In the genomic region with DNA sequence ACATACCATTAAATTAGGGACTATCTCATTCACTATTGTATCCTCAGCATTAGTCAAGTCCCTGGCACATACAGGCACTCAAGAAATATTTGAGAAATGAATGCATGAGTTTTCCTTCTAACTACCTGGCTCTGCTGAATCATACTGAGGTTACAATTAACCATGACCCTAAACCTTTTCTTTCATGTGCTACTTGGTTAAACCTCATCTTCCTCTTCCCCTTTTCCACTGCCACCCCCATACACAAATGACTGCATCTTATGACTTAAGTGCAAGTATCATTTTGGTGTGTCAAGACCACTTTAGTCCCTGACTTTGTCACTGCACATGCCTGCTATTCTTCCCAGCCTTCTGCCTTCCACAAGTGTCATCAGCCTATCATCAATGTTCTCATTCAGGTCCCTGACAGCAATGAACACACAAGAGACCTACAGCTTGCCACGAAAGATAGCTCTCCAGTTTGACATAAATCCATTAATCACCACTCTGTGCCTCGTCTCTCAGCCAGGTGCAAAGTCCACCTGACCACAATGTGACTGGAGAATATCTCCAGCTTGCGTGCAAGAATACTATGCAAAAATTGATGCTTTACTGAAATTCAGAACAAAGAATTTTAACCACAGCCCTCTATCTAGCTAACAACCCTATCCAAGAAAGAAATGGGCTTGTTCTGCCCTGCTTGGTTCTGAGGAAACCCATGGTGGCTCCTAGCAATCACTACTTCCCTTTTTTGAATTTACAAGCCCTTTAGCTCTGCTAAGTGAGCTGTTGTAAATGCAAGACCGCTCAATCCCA, we compare ENCODE assay signal across 8 cellular contexts.
A peak's percentile ranks its signal among the peaks of the same experiment; 100 is the strongest.
DNase-seq lines count a peak whose midpoint lies in the region; ATAC-seq lines count a peak whose summit lies in the region.

No MANE protein-coding gene starts in this region.

- H3K27ac Mint-ChIP-seq in activated T-cell treated with anti-CD3 and anti-CD28 coated beads, Interleukin-2, amount 50 U/mL, for 24 hours = peak overlapping the region; percentile 95
- H3K27ac Mint-ChIP-seq in natural killer cell treated with Interleukin-12 subunit alpha and Interleukin-12 subunit beta and Interleukin-15 and Interleukin-18, amount 100 ng/mL, for 72 hours = peak overlapping the region; percentile 43 to 44

- DNase-seq in NCI-H187 treated with DMSO at 0.1 percent for 48 hours (lab: John Stamatoyannopoulos, UW) = peak; percentile 86
- DNase-seq in activated T-cell treated with anti-CD3 and anti-CD28 coated beads, Interleukin-2, amount 50 U/mL, for 24 hours = peak; percentile 48
- no peak for DNase-seq in natural killer cell treated with Interleukin-12 subunit alpha and Interleukin-12 subunit beta and Interleukin-15 and Interleukin-18, amount 100 ng/mL, for 72 hours (ENCODE audit: low spot score)
- no peak for DNase-seq in GOT3 (lab: John Stamatoyannopoulos, UW)
- DNase-seq in OCI-M2 (lab: John Stamatoyannopoulos, UW; ENCODE audit: unreplicated experiment) = no peak

- H3K27ac ChIP-seq in BLaER1 treated with 17β-estradiol and CSF1 and Interleukin-3, amounts not matched to agents 10 nM and 100 nM = peak overlapping the region in 8 of 11 experiments; percentile 6 to 59 (median 16); a peak in 7 of 22 replicates

- H3K27me3 ChIP-seq in BLaER1 treated with 17β-estradiol and CSF1 and Interleukin-3, amounts not matched to agents 10 nM and 100 nM = no peaks in the 10 kb centered on the region

- no peak overlapping the region for H3K4me3 ChIP-seq in BLaER1 treated with 17β-estradiol and CSF1 and Interleukin-3, amounts not matched to agents 10 nM and 100 nM

- no peaks in the 10 kb centered on the region; a peak in 1 of 22 replicates for H3K36me3 ChIP-seq in BLaER1 treated with 17β-estradiol and CSF1 and Interleukin-3, amounts not matched to agents 10 nM and 100 nM

- ATAC-seq in GM18858 (IDR thresholded peaks at IDR 0.05; ENCODE audit: unreplicated experiment) = peak; percentile 45
- peak; percentile 60 for ATAC-seq in HG02885 (IDR thresholded peaks at IDR 0.05; ENCODE audit: poor library complexity, unreplicated experiment)
- ATAC-seq in natural killer cell treated with Interleukin-12 subunit alpha and Interleukin-12 subunit beta and Interleukin-15 and Interleukin-18, amount 100 ng/mL, for 72 hours = peak; percentile 81 to 86

- peaks cover 0 to 100% (median 87%) of the 10 kb centered on the region in 11 experiments; a peak in 19 of 22 replicates for H4K20me1 ChIP-seq in BLaER1 treated with 17β-estradiol and CSF1 and Interleukin-3, amounts not matched to agents 10 nM and 100 nM

- peak overlapping the region in 2 of 11 experiments; percentile 3 to 31; a peak in 3 of 22 replicates for H3K9ac ChIP-seq in BLaER1 treated with 17β-estradiol and CSF1 and Interleukin-3, amounts not matched to agents 10 nM and 100 nM

- no peaks in the 10 kb centered on the region for H3K9me3 Mint-ChIP-seq in activated T-cell treated with anti-CD3 and anti-CD28 coated beads, Interleukin-2, amount 50 U/mL, for 24 hours
- H3K9me3 Mint-ChIP-seq in natural killer cell treated with Interleukin-12 subunit alpha and Interleukin-12 subunit beta and Interleukin-15 and Interleukin-18, amount 100 ng/mL, for 72 hours = no peaks in the 10 kb centered on the region

- peaks cover 50 to 71% (median 54%) of the 10 kb centered on the region in 10 experiments for H3K4me1 ChIP-seq in BLaER1 treated with 17β-estradiol and CSF1 and Interleukin-3, amounts not matched to agents 10 nM and 100 nM

- peaks cover 4% of the 10 kb centered on the region for H3K36me3 Mint-ChIP-seq in activated T-cell treated with anti-CD3 and anti-CD28 coated beads, Interleukin-2, amount 50 U/mL, for 24 hours (ENCODE audit: low read depth)
- no peaks in the 10 kb centered on the region for H3K36me3 Mint-ChIP-seq in natural killer cell treated with Interleukin-12 subunit alpha and Interleukin-12 subunit beta and Interleukin-15 and Interleukin-18, amount 100 ng/mL, for 72 hours

- no peak overlapping the region for H3K4me3 Mint-ChIP-seq in activated T-cell treated with anti-CD3 and anti-CD28 coated beads, Interleukin-2, amount 50 U/mL, for 24 hours
- peak overlapping the region; percentile 38 for H3K4me3 Mint-ChIP-seq in natural killer cell treated with Interleukin-12 subunit alpha and Interleukin-12 subunit beta and Interleukin-15 and Interleukin-18, amount 100 ng/mL, for 72 hours

- no peaks in the 10 kb centered on the region for H3K27me3 Mint-ChIP-seq in activated T-cell treated with anti-CD3 and anti-CD28 coated beads, Interleukin-2, amount 50 U/mL, for 24 hours
- no peaks in the 10 kb centered on the region for H3K27me3 Mint-ChIP-seq in natural killer cell treated with Interleukin-12 subunit alpha and Interleukin-12 subunit beta and Interleukin-15 and Interleukin-18, amount 100 ng/mL, for 72 hours

- H3K4me2 ChIP-seq in BLaER1 treated with 17β-estradiol and CSF1 and Interleukin-3, amounts not matched to agents 10 nM and 100 nM = peak overlapping the region; percentile 41 to 83 (median 64)

- peaks cover 84% of the 10 kb centered on the region for H3K4me1 Mint-ChIP-seq in activated T-cell treated with anti-CD3 and anti-CD28 coated beads, Interleukin-2, amount 50 U/mL, for 24 hours (ENCODE audit: low read depth)
- H3K4me1 Mint-ChIP-seq in natural killer cell treated with Interleukin-12 subunit alpha and Interleukin-12 subunit beta and Interleukin-15 and Interleukin-18, amount 100 ng/mL, for 72 hours (ENCODE audit: low read depth in 2 of 2) = peaks cover 55 to 72% of the 10 kb centered on the region in 2 donors

- 0 out of 22 replicates have a peak, but pooled peaks cover 0 to 4% (median 0%) of the 10 kb centered on the region in 11 experiments for H3K9me3 ChIP-seq in BLaER1 treated with 17β-estradiol and CSF1 and Interleukin-3, amounts not matched to agents 10 nM and 100 nM (replicated peaks in 1 of 11)

Comparison
In these comparisons a context has a peak if more than half of its experiments do, and no peak if none do; other contexts are left out.
1. DNase-seq: peak in NCI-H187 treated with DMSO at 0.1 percent for 48 hours (single experiment) and activated T-cell treated with anti-CD3 and anti-CD28 coated beads, Interleukin-2, amount 50 U/mL, for 24 hours (single experiment); none in natural killer cell treated with Interleukin-12 subunit alpha and Interleukin-12 subunit beta and Interleukin-15 and Interleukin-18, amount 100 ng/mL, for 72 hours (single experiment), GOT3 (single experiment) and OCI-M2 (single experiment).
2. Peak in every context shown above with its lines, with median percentiles within 50 percentile points of each other: ATAC-seq.